9 cellular contexts compared by ENCODE assay signal in genomic region chr11:66958956-66959274, GRCh38. TPM values are rescaled to one million over a fixed set of nuclear protein-coding genes. Genes with fewer than 3 reads are reported as not detected.
DNase-seq lines count a peak whose midpoint lies in the region; ATAC-seq and TF ChIP-seq lines count a peak whose summit lies in the region.
"Had no signal": no experiment of that assay in that cellular context is flagged by ENCODE, and none has a peak within 500 bp of the region (broad histone marks: within the 10 kb centered on the region; RNA-seq: fewer than 3 reads in every experiment).

No MANE protein-coding gene starts in this region.

- peak overlapping the region; percentile 45; the same call in 1 of the 2 replicates for H4K91ac ChIP-seq in IMR-90 (ENCODE audit: insufficient read depth, low read depth, low read length)

- H3K4ac ChIP-seq in IMR-90 (ENCODE audit: low read depth, low read length), result peak overlapping the region; percentile 72

- H3K9me3 ChIP-seq in A673 (ENCODE audit: low read depth, low read length, poor library complexity, severe bottlenecking) (no peaks in the 10 kb centered on the region), IMR-90 (ENCODE audit: control insufficient read depth, insufficient read depth, low read length) (no peaks in the 10 kb centered on the region), muscle layer of duodenum (ENCODE audit: control insufficient read depth in 1 of 2, low read length in 2 of 2) (no peaks in the 10 kb centered on the region)

- H4K5ac ChIP-seq in IMR-90 (ENCODE audit: low read depth, low read length), result no peak overlapping the region

- BruUV-seq in A673 (replicated peaks; lab: Mats Ljungman, UMichigan) (TSS peak; percentile 82), IMR-90 (replicated peaks; lab: Mats Ljungman, UMichigan) (no TSS peak)

- ATAC-seq in IMR-90 (ENCODE audit: low read depth) (no peak), GM21528 (IDR thresholded peaks at IDR 0.05; ENCODE audit: low FRiP score, unreplicated experiment) (no peak), HG02642 (IDR thresholded peaks at IDR 0.05; ENCODE audit: poor library complexity, unreplicated experiment) (no peak)

- no peak overlapping the region for H3K9ac ChIP-seq in IMR-90 (ENCODE audit: low read depth, low read length)

- peak overlapping the region; percentile 60; the same call in 1 of the 3 replicates for H2BK15ac ChIP-seq in IMR-90 (ENCODE audit: low read depth, low read length)

- dilution Hi-C loops in IMR-90 (cut with HindIII; ENCODE audit: low sequenced_read_pairs, unreplicated experiment), result no loop called here

- peak overlapping the region; percentile 24 for H3K27ac ChIP-seq in A673 (ENCODE audit: low read depth, low read length, poor library complexity, severe bottlenecking)
- H3K27ac ChIP-seq in IMR-90 (ENCODE audit: insufficient read depth, low read length), result peak overlapping the region; percentile 3; the same call in 1 of the 2 replicates
- H3K27ac ChIP-seq in muscle layer of duodenum (ENCODE audit: low read length), result peak overlapping the region; percentile 56

- H2AK9ac ChIP-seq in IMR-90 (replicated peaks; ENCODE audit: low read depth, low read length, poor library complexity), result peak overlapping the region; percentile 66

- H2BK20ac ChIP-seq in IMR-90 (ENCODE audit: low read depth, low read length), result peak overlapping the region; percentile 45; the same call in 1 of the 2 replicates

- H3K36me3 ChIP-seq in A673 (ENCODE audit: insufficient read depth, low read length, poor library complexity, severe bottlenecking), result no peaks in the 10 kb centered on the region
- no peaks in the 10 kb centered on the region; the same call in 1 of the 2 replicates for H3K36me3 ChIP-seq in IMR-90 (ENCODE audit: control insufficient read depth, insufficient read depth, low read length)
- no peaks in the 10 kb centered on the region for H3K36me3 ChIP-seq in muscle layer of duodenum (ENCODE audit: control insufficient read depth in 1 of 2, insufficient read depth in 2 of 2, low read length in 2 of 2)

- H4K20me1 ChIP-seq in IMR-90 (ENCODE audit: insufficient read depth, low read length), result peaks cover 5% of the 10 kb centered on the region; the same call in 1 of the 2 replicates

- 40% methylated on average over 5 of the region's 10 CpGs; no CpG with 5 or more reads in 1 of the 2 experiments for WGBS in IMR-90 (ENCODE audit: extremely low coverage in 2 of 2, insufficient read length in 1 of 2), 2 experiments

- intact Hi-C loops in A673 (cut with micrococcal nuclease; ENCODE audit: unreplicated experiment), result loop anchor here (5.0 kb wide), 1 partner anchor 117 kb away; the partner anchor contains the start of gene RCE1
- intact Hi-C loops in IMR-90 (cut with micrococcal nuclease), result loop anchor here (2.0 to 5.0 kb wide), 2 partner anchors 74 to 77 kb away; no protein-coding TSS in a partner anchor

- peak overlapping the region; percentile 78 for H3K14ac ChIP-seq in IMR-90 (replicated peaks; ENCODE audit: low read depth, low read length)

- peak overlapping the region; percentile 98 for H2AFZ ChIP-seq in IMR-90 (replicated peaks; ENCODE audit: low read length, poor library complexity)

- H3K4me2 ChIP-seq in IMR-90 (ENCODE audit: low read depth, low read length), result peak overlapping the region; percentile 53

- peak overlapping the region; percentile 0 for H2BK5ac ChIP-seq in IMR-90 (ENCODE audit: low read depth, low read length, poor library complexity, severe bottlenecking)

- peaks cover 14% of the 10 kb centered on the region for H3K9me1 ChIP-seq in IMR-90 (ENCODE audit: insufficient read depth, low read length)

- H3K56ac ChIP-seq in IMR-90 (ENCODE audit: extremely low read depth, insufficient read depth, low read length), result no peak overlapping the region

- in situ Hi-C loops in IMR-90 (cut with MboI; ENCODE audit: low sequenced_read_pairs), result no loop called here

- TF ChIP-seq POLR2A in IMR-90 (IDR thresholded peaks at IDR 0.05; ENCODE audit: low read depth, low read length), result no peak

- H3K4me3 ChIP-seq in A673 (ENCODE audit: low read depth, low read length, poor library complexity, severe bottlenecking) (peak overlapping the region; percentile 69), IMR-90 (ENCODE audit: insufficient read depth, low read depth, low read length) (peak overlapping the region; percentile 10; the same call in 1 of the 2 replicates), cardiac fibroblast (replicated peaks in 1 of 2; ENCODE audit: low read depth in 2 of 2, low read length in 2 of 2) (peak overlapping the region; percentile 15 to 26), muscle layer of duodenum (ENCODE audit: low read depth in 1 of 2, low read length in 2 of 2) (peak overlapping the region; percentile 62 to 73)

- no peak for TF ChIP-seq RAD21 in IMR-90 (IDR thresholded peaks at IDR 0.05; ENCODE audit: low read length)

- H3K79me1 ChIP-seq in IMR-90 (ENCODE audit: low read depth in 1 of 2, low read length in 2 of 2), result peaks cover 0 to 28% of the 10 kb centered on the region in 2 experiments; a peak in 2 of 4 replicates

- H3K4me1 ChIP-seq in A673 (ENCODE audit: insufficient read depth, low read length, poor library complexity, severe bottlenecking) (peaks cover 19% of the 10 kb centered on the region), IMR-90 (ENCODE audit: control insufficient read depth, insufficient read depth, low read length) (peaks cover 16% of the 10 kb centered on the region), muscle layer of duodenum (ENCODE audit: control insufficient read depth in 1 of 2, insufficient read depth in 2 of 2, low read length in 2 of 2) (peaks cover 5 to 20% of the 10 kb centered on the region in 2 donors)

- H2BK120ac ChIP-seq in IMR-90 (ENCODE audit: low read depth, low read length), result peak overlapping the region; percentile 58

- TF ChIP-seq CTCF in A673 (conservative IDR thresholded peaks at IDR 0.05; ENCODE audit: low read depth, low read length), result no peak
- TF ChIP-seq CTCF in IMR-90 (conservative IDR thresholded peaks at IDR 0.05; ENCODE audit: low read depth, low read length), result no peak
- no peak for TF ChIP-seq CTCF in cardiac fibroblast (IDR thresholded peaks at IDR 0.05; ENCODE audit: low read depth, low read length)

- H4K8ac ChIP-seq in IMR-90 (ENCODE audit: low read depth in 2 of 2, low read length in 2 of 2), result peak overlapping the region; percentile 12 to 79; a peak in 1 of 4 replicates

- H3K18ac ChIP-seq in IMR-90 (ENCODE audit: low read depth, low read length), result no peak overlapping the region

- H2AK5ac ChIP-seq in IMR-90 (ENCODE audit: low read depth, low read length), result peak overlapping the region; percentile 60

- POLR2A ChIA-PET in A673 (lab: Charles Lee; ENCODE audit: low non-redundant PET), result no interaction called here
- POLR2A ChIA-PET in IMR-90 (lab: Charles Lee; ENCODE audit: unreplicated experiment), result interaction anchor here (0.6 kb wide), 1 partner anchor 13 kb away, joined by 7 read pairs; no protein-coding TSS in a partner anchor

- no peaks in the 10 kb centered on the region for H3K27me3 ChIP-seq in A673 (replicated peaks; ENCODE audit: insufficient read depth, low read depth, low read length, poor library complexity)
- H3K27me3 ChIP-seq in IMR-90 (ENCODE audit: control insufficient read depth, insufficient read depth, low read length), result no peaks in the 10 kb centered on the region
- no peaks in the 10 kb centered on the region for H3K27me3 ChIP-seq in muscle layer of duodenum (ENCODE audit: low read depth, low read length)

- DNase-seq in A673 (ENCODE audit: low spot score) (no peak), IMR-90 (no peak), cardiac fibroblast (ENCODE audit: low read depth in 2 of 2) (no peak), hypothalamus (lab: John Stamatoyannopoulos, UW) (no peak), GDM1 (lab: John Stamatoyannopoulos, UW) (no peak)

- CTCF ChIA-PET in A673 (lab: Charles Lee) (no interaction called here), IMR-90 (lab: Yijun Ruan, JAX) (no interaction called here)

- H3K23ac ChIP-seq in IMR-90 (ENCODE audit: low read depth, low read length), result peak overlapping the region; percentile 86

TF ChIP-seq in IMR-90, 13 proteins besides CTCF, POLR2A, EP300 and RAD21:
- TF ChIP-seq MXI1 (IDR thresholded peaks at IDR 0.05; ENCODE audit: borderline replicate concordance, low read depth, low read length) (no peak), BHLHE40 (IDR thresholded peaks at IDR 0.05; ENCODE audit: low read depth, low read length) (no peak), SMC3 (IDR thresholded peaks at IDR 0.05; ENCODE audit: low read depth, low read length) (no peak), RFX5 (IDR thresholded peaks at IDR 0.05; ENCODE audit: low read depth, low read length) (no peak), RCOR1 (IDR thresholded peaks at IDR 0.05; ENCODE audit: insufficient replicate concordance, low read length) (no peak)
- TF ChIP-seq, protein P1, sequence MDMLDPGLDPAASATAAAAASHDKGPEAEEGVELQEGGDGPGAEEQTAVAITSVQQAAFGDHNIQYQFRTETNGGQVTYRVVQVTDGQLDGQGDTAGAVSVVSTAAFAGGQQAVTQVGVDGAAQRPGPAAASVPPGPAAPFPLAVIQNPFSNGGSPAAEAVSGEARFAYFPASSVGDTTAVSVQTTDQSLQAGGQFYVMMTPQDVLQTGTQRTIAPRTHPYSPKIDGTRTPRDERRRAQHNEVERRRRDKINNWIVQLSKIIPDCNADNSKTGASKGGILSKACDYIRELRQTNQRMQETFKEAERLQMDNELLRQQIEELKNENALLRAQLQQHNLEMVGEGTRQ (IDR thresholded peaks at IDR 0.05; ENCODE audit: low read depth, low read length), result no peak

RNA-seq across cellular contexts. Expression of gene PC, which starts 0.7 kb away (rescaled TPM):
- 39.1 and 44.5 TPM in 2 replicates for total RNA-seq in A673 (2021)
- 9.7 and 13.6 TPM in 2 replicates for total RNA-seq in IMR-90 (2012; rRNA removed)
- polyA plus RNA-seq in IMR-90 (2012; rRNA removed), result 15.7 and 20.9 TPM in 2 replicates
- polyA plus RNA-seq in IMR-90 (2012; cell fraction: cytosol; rRNA removed), result 15.5 and 27.2 TPM in 2 replicates
- polyA plus RNA-seq in IMR-90 (2012; cell fraction: nucleus; rRNA removed; ENCODE audit: low replicate concordance), result 65.9 and 77.6 TPM in 2 replicates

RNA-seq across cellular contexts. Expression of gene C11orf86, which starts 16.2 kb away (rescaled TPM):
- total RNA-seq in A673 (2021) (not detected in 2 replicates), IMR-90 (2012; rRNA removed) (not detected in 2 replicates)
- polyA plus RNA-seq in IMR-90 (2012; rRNA removed), result not detected in 2 replicates
- polyA plus RNA-seq in IMR-90 (2012; cell fraction: cytosol; rRNA removed), result 0.04 TPM in 1 of 2 replicates, not detected in the other
- 0.06 and 0.07 TPM in 2 replicates for polyA plus RNA-seq in IMR-90 (2012; cell fraction: nucleus; rRNA removed; ENCODE audit: low replicate concordance)
- total RNA-seq: dermis microvascular lymphatic vessel endothelial cell had no signal

Comparison
In these comparisons a context has a peak if more than half of its experiments do, and no peak if none do; other contexts are left out.
1. H3K27ac ChIP-seq: peak in every context shown above with its lines; median percentile 56 in muscle layer of duodenum; 24 in A673; 3 in IMR-90.
2. H3K4me3 ChIP-seq: peak in every context shown above with its lines; median percentile 69 in A673; 68 in muscle layer of duodenum; 20 in cardiac fibroblast; 10 in IMR-90.